In the genomic region with DNA sequence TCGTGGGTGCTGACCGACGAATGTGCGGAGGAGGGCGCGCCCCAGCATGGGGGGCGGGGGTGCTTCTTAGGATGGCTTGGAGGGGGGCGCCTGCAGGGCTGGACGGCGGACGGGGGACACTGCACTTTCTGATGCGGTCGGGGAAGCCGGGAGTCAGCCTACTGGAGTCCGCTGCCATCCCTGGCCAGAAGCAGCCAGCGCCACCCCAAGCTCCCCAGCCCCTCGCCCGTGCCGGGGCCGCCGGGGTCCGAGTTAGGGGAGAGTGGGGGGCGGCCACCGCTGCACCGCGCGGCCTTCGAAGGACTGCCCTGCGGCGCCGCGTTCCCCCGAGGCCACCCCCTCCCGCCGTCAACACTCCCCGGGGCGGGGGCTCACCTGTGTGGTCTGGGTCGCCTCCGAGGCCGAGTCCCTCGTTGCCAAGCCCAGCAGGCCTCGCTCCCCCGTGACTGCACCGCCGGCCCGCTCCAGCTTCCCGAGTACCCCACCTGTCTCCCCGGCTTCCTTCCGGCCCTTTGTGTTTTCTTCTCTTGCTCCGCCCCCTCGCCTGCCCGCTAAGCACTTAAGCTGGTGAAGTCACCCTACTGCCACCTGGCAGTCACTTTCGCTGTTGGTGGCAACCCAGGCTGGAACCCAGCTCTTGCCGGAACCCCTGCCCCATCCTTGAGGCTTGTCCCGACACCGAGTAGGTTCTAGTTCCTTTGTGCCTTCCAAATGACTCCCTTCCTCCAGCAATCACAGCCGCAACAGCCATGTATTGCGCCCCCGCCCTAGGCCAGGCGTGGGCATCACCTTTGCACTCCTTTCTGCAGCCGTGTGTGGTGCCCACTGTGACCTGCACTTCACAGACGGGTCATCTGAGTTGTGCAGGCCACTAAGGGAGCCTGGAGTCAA, we compare ENCODE assay signal across 8 cellular contexts. TPM values are rescaled to one million over a fixed set of nuclear protein-coding genes. Genes with fewer than 3 reads are reported as not detected.
DNase-seq lines count a peak whose midpoint lies in the region; ATAC-seq and TF ChIP-seq lines count a peak whose summit lies in the region.

A gene with protein sequence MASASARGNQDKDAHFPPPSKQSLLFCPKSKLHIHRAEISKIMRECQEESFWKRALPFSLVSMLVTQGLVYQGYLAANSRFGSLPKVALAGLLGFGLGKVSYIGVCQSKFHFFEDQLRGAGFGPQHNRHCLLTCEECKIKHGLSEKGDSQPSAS (minus strand): TSS at position 492 of the 891 bp plus-strand sequence. CDS start 2,225 bp downstream, outside the sequence.

- peaks cover 9% of the 10 kb centered on the region for H3K27me3 Mint-ChIP-seq in GM23338 (ENCODE audit: insufficient read depth, low read depth, poor library complexity)
- H3K27me3 Mint-ChIP-seq in activated naive CD8-positive, alpha-beta T cell = no peaks in the 10 kb centered on the region

- peaks cover 4% of the 10 kb centered on the region; the same call in 1 of the 3 replicates for H3K9me3 Mint-ChIP-seq in GM23338
- H3K9me3 Mint-ChIP-seq in activated naive CD8-positive, alpha-beta T cell (ENCODE audit: low read depth) = no peaks in the 10 kb centered on the region

- H3K79me2 ChIP-seq in GM23338 (replicated peaks; ENCODE audit: insufficient read depth) = peaks cover 19% of the 10 kb centered on the region

- peak; percentile 12 to 31; a peak in 2 of 4 replicates for TF ChIP-seq CTCF in GM23338 (conservative IDR thresholded peaks at IDR 0.05; ENCODE audit: low read depth in 2 of 2)
- TF ChIP-seq CTCF in gastrocnemius medialis (IDR thresholded peaks at IDR 0.05 in 4 of 5, conservative IDR thresholded peaks at IDR 0.05 in 1 of 5) = peak in 1 of 5 experiments; percentile 7

- no peaks in the 10 kb centered on the region for H3K27me3 ChIP-seq in GM23338 (ENCODE audit: insufficient read depth)
- no peaks in the 10 kb centered on the region for H3K27me3 ChIP-seq in SJSA1 (replicated peaks)
- H3K27me3 ChIP-seq in gastrocnemius medialis = peaks cover 0 to 18% (median 5%) of the 10 kb centered on the region in 3 donors

- peaks cover 19% of the 10 kb centered on the region for H3K36me3 Mint-ChIP-seq in GM23338 (ENCODE audit: low read depth)
- peaks cover 13% of the 10 kb centered on the region for H3K36me3 Mint-ChIP-seq in activated naive CD8-positive, alpha-beta T cell

- H3K36me3 ChIP-seq in GM23338 (ENCODE audit: insufficient read depth) (peaks cover 7% of the 10 kb centered on the region; the same call in 1 of the 2 replicates), SJSA1 (0 out of 2 replicates have a peak, but pooled peaks cover 3% of the 10 kb centered on the region), gastrocnemius medialis (no peaks in the 10 kb centered on the region)

- H3K9me3 ChIP-seq in SJSA1 (replicated peaks) = no peaks in the 10 kb centered on the region
- H3K9me3 ChIP-seq in gastrocnemius medialis = no peaks in the 10 kb centered on the region

- H3K4me1 ChIP-seq in GM23338 (ENCODE audit: insufficient read depth) (peaks cover 12% of the 10 kb centered on the region), SJSA1 (replicated peaks) (peaks cover 11% of the 10 kb centered on the region), gastrocnemius medialis (peaks cover 0 to 6% of the 10 kb centered on the region in 2 donors)

- peaks cover 20% of the 10 kb centered on the region for H3K4me1 Mint-ChIP-seq in GM23338
- peaks cover 51% of the 10 kb centered on the region for H3K4me1 Mint-ChIP-seq in activated naive CD8-positive, alpha-beta T cell (ENCODE audit: low read depth)

- H3K27ac Mint-ChIP-seq in GM23338 = peak within 1 kb of the TSS; percentile 54; the same call in 1 of the 2 replicates
- H3K27ac Mint-ChIP-seq in activated naive CD8-positive, alpha-beta T cell = peak within 1 kb of the TSS; percentile 95

- no peak for TF ChIP-seq POLR2A in gastrocnemius medialis (IDR thresholded peaks at IDR 0.05)

- no peaks in the 10 kb centered on the region; the same call in 1 of the 2 replicates for H4K20me1 ChIP-seq in GM23338 (replicated peaks; ENCODE audit: insufficient read depth)

- H3K4me2 ChIP-seq in GM23338 = peak within 1 kb of the TSS; percentile 97

- ATAC-seq in GM23338 (peak; percentile 89), left ventricle myocardium superior (peak; percentile 93), gastrocnemius medialis (peak in 1 of 2 donors; percentile 41)

- peak within 1 kb of the TSS; percentile 93 for H3K4me3 ChIP-seq in GM23338
- peak within 1 kb of the TSS; percentile 58 for H3K4me3 ChIP-seq in SJSA1
- H3K4me3 ChIP-seq in gastrocnemius medialis = peak within 1 kb of the TSS; percentile 50 to 64 (median 58)

- peak within 1 kb of the TSS; percentile 85 for H3K4me3 Mint-ChIP-seq in GM23338
- H3K4me3 Mint-ChIP-seq in activated naive CD8-positive, alpha-beta T cell = peak within 1 kb of the TSS; percentile 93

- H2AFZ ChIP-seq in GM23338 = peak within 1 kb of the TSS; percentile 99

- no peaks in the 10 kb centered on the region for H3F3A ChIP-seq in GM23338 (replicated peaks; ENCODE audit: low read depth)

- peak within 1 kb of the TSS; percentile 77; the same call in 1 of the 2 replicates for H3K27ac ChIP-seq in GM23338 (ENCODE audit: low read depth)
- H3K27ac ChIP-seq in SJSA1 = no peak within 1 kb of the TSS
- peak within 1 kb of the TSS in 2 of 4 donors; percentile 28 for H3K27ac ChIP-seq in gastrocnemius medialis

- in situ Hi-C loops in G401 (cut with HindIII; ENCODE audit: low sequenced_read_pairs) (no loop called here), gastrocnemius medialis (cut with MboI; ENCODE audit: low sequenced_read_pairs in 4 of 4) (loop anchor here in 1 of 4 donors (10.0 kb wide), 1 partner anchor 62 kb away; no protein-coding TSS in a partner anchor)

- DNase-seq in G401 (ENCODE audit: low spot score) = peak; percentile 54
- DNase-seq in GM23338 (ENCODE audit: low spot score) = peak; percentile 95
- DNase-seq in LoVo (ENCODE audit: low spot score) = peak; percentile 85
- peak; percentile 22 to 44 for DNase-seq in SJSA1 (ENCODE audit: low read depth in 1 of 2, low spot score in 2 of 2)
- DNase-seq in left ventricle myocardium superior = peak; percentile 63
- peak in 1 of 2 donors; percentile 5 for DNase-seq in gastrocnemius medialis
- no peak for DNase-seq in cerebellar nuclear complex (lab: John Stamatoyannopoulos, UW)

- intact Hi-C loops in left ventricle myocardium superior (cut with micrococcal nuclease) = no loop called here
- intact Hi-C loops in gastrocnemius medialis (cut with DNase I; ENCODE audit: low total_unique reads) = no loop called here

- H3K9me2 ChIP-seq in GM23338 (ENCODE audit: insufficient read depth) = peaks cover 8% of the 10 kb centered on the region; the same call in 1 of the 2 replicates

TF ChIP-seq in GM23338, 12 proteins besides CTCF, POLR2A, EP300 and RAD21:
- TF ChIP-seq ZNF114 (CRISPR knock-in tag; IDR thresholded peaks at IDR 0.05) (no peak), ZNF331 (CRISPR knock-in tag; IDR thresholded peaks at IDR 0.05; ENCODE audit: low read depth) (no peak), NANOG (IDR thresholded peaks at IDR 0.05; ENCODE audit: borderline replicate concordance) (no peak), CREB1 (CRISPR knock-in tag; IDR thresholded peaks at IDR 0.05; ENCODE audit: low read depth) (no peak), POLR2AphosphoS5 (IDR thresholded peaks at IDR 0.05; ENCODE audit: low read depth) (peak; percentile 72), JUNB (IDR thresholded peaks at IDR 0.05; ENCODE audit: unreplicated experiment) (no peak), STAT1 (IDR thresholded peaks at IDR 0.05; ENCODE audit: unreplicated experiment) (no peak), EZH2phosphoT487 (IDR thresholded peaks at IDR 0.05; ENCODE audit: unreplicated experiment) (no peak)
- TF ChIP-seq, protein P1, sequence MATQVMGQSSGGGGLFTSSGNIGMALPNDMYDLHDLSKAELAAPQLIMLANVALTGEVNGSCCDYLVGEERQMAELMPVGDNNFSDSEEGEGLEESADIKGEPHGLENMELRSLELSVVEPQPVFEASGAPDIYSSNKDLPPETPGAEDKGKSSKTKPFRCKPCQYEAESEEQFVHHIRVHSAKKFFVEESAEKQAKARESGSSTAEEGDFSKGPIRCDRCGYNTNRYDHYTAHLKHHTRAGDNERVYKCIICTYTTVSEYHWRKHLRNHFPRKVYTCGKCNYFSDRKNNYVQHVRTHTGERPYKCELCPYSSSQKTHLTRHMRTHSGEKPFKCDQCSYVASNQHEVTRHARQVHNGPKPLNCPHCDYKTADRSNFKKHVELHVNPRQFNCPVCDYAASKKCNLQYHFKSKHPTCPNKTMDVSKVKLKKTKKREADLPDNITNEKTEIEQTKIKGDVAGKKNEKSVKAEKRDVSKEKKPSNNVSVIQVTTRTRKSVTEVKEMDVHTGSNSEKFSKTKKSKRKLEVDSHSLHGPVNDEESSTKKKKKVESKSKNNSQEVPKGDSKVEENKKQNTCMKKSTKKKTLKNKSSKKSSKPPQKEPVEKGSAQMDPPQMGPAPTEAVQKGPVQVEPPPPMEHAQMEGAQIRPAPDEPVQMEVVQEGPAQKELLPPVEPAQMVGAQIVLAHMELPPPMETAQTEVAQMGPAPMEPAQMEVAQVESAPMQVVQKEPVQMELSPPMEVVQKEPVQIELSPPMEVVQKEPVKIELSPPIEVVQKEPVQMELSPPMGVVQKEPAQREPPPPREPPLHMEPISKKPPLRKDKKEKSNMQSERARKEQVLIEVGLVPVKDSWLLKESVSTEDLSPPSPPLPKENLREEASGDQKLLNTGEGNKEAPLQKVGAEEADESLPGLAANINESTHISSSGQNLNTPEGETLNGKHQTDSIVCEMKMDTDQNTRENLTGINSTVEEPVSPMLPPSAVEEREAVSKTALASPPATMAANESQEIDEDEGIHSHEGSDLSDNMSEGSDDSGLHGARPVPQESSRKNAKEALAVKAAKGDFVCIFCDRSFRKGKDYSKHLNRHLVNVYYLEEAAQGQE (IDR thresholded peaks at IDR 0.05; ENCODE audit: unreplicated experiment) = no peak

RNA-seq across cellular contexts. Expression of the gene that starts here (rescaled TPM):
- not detected in 2 replicates for total RNA-seq in G401 (2014; rRNA removed; shearing (Covaris generic))
- 36.8 and 40.6 TPM in 2 replicates for total RNA-seq in GM23338 (2014; rRNA removed; shearing (Covaris generic))
- 285 and 317 TPM in 2 replicates for polyA plus RNA-seq in GM23338 (2016; fragmentation: Nextera tagmentation; extraction: Ambion mirVana)
- 3.8 and 14.3 TPM in 2 replicates for total RNA-seq in SJSA1 (2014; rRNA removed; shearing (Covaris generic))
- total RNA-seq in left ventricle myocardium superior (18.3 TPM), gastrocnemius medialis (1 to 10 TPM; 1.3 to 7.7 (median 2.4) TPM)

Comparison
In these comparisons a context has a peak if more than half of its experiments do, and no peak if none do; other contexts are left out.
1. Peak in DNase-seq in G401; RNA of the gene not detected or under 1 TPM.
2. DNase-seq: peak in GM23338 (single experiment), LoVo (single experiment), SJSA1 (2 of 2) and left ventricle myocardium superior (single experiment); none in cerebellar nuclear complex (0 of 2).
3. Peak in every context shown above with its lines, with median percentiles within 50 percentile points of each other: H3K4me3 ChIP-seq.